3 cellular contexts compared by ENCODE assay signal in the genomic region with DNA sequence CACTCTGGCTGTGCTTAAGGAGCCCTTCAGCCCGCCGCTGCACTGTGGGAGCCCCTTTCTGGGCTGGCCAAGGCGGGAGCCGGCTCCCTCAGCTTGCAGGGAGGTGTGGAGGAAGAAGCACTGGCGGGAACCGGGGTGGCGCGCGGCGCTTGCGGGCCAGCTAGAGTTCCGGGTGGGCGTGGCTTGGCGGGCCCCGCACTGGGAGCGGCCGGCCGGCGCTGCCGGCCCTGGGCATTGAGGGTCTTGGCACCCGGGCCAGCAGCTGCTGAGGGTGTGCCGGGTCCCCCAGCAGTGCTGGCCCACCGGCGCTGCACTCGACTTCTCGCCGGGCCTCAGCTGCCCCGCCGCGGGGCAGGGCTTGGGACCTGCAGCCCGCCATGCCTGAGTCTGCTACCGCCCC. TPM values are rescaled to one million over a fixed set of nuclear protein-coding genes. Genes with fewer than 3 reads are reported as not detected.
"Had no signal": no experiment of that assay in that cellular context is flagged by ENCODE, and none has a peak within 500 bp of the region (broad histone marks: within the 10 kb centered on the region; RNA-seq: fewer than 3 reads in every experiment).

No MANE protein-coding gene starts in this region.

RNA-seq across cellular contexts. Expression of a gene that starts 39.7 kb away (rescaled TPM):
- total RNA-seq: H9, HT-29 had no signal
- polyA plus RNA-seq: IMR-90 had no signal
